In the genomic region with DNA sequence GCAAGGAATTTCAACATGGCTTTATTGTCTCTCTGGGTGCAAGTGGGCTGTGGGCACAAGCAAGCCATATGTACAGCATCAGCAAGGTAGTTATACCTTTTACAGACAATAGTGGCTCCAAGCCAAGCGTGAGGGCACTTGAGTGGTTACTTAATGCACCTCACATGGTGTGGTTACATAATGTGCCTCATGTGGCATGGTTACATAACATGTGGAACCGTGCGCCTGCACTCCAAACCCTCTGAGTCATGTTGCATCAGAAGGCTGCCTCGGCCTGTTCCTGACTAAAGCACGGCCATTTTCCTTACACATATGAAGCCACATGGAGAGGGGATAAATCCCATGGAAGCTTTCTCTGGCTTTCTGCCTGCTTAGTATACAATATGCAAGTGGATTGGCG, we compare ENCODE assay signal across 1 cellular context.
TF ChIP-seq lines count a peak whose summit lies in the region.

No MANE protein-coding gene starts in this region.

TF ChIP-seq in HepG2, 621 proteins besides CTCF, POLR2A, EP300 and RAD21 (continued from another document and continues in another):
- TF ChIP-seq, protein P1, sequence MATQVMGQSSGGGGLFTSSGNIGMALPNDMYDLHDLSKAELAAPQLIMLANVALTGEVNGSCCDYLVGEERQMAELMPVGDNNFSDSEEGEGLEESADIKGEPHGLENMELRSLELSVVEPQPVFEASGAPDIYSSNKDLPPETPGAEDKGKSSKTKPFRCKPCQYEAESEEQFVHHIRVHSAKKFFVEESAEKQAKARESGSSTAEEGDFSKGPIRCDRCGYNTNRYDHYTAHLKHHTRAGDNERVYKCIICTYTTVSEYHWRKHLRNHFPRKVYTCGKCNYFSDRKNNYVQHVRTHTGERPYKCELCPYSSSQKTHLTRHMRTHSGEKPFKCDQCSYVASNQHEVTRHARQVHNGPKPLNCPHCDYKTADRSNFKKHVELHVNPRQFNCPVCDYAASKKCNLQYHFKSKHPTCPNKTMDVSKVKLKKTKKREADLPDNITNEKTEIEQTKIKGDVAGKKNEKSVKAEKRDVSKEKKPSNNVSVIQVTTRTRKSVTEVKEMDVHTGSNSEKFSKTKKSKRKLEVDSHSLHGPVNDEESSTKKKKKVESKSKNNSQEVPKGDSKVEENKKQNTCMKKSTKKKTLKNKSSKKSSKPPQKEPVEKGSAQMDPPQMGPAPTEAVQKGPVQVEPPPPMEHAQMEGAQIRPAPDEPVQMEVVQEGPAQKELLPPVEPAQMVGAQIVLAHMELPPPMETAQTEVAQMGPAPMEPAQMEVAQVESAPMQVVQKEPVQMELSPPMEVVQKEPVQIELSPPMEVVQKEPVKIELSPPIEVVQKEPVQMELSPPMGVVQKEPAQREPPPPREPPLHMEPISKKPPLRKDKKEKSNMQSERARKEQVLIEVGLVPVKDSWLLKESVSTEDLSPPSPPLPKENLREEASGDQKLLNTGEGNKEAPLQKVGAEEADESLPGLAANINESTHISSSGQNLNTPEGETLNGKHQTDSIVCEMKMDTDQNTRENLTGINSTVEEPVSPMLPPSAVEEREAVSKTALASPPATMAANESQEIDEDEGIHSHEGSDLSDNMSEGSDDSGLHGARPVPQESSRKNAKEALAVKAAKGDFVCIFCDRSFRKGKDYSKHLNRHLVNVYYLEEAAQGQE (IDR thresholded peaks at IDR 0.05; ENCODE audit: borderline replicate concordance in 1 of 2, low read depth in 1 of 2, low read length in 2 of 2) = no peak
- TF ChIP-seq MEF2D (CRISPR knock-in tag; IDR thresholded peaks at IDR 0.05) (no peak), ATAD3A (CRISPR knock-in tag; IDR thresholded peaks at IDR 0.05) (no peak), SAP130 (CRISPR knock-in tag; IDR thresholded peaks at IDR 0.05; ENCODE audit: low read depth) (peak; percentile 39; the same call in 1 of the 2 replicates), HNRNPLL (IDR thresholded peaks at IDR 0.05; ENCODE audit: low read depth, low read length, poor library complexity, severe bottlenecking) (no peak), ZNF224 (CRISPR knock-in tag; IDR thresholded peaks at IDR 0.05) (no peak), KDM3A (CRISPR knock-in tag; IDR thresholded peaks at IDR 0.05; ENCODE audit: low read depth) (no peak), TP53 (CRISPR knock-in tag; conservative IDR thresholded peaks at IDR 0.05) (no peak), CEBPG (CRISPR knock-in tag; IDR thresholded peaks at IDR 0.05) (peak; percentile 83), ZNF232 (CRISPR knock-in tag; IDR thresholded peaks at IDR 0.05; ENCODE audit: borderline replicate concordance) (no peak), ZNF282 (IDR thresholded peaks at IDR 0.05; ENCODE audit: partially characterized antibody) (no peak), FOXJ3 (CRISPR knock-in tag; IDR thresholded peaks at IDR 0.05; ENCODE audit: borderline replicate concordance) (no peak), KAT8 (CRISPR knock-in tag; IDR thresholded peaks at IDR 0.05) (0 out of 2 replicates have a peak, but pooled peaks have one; percentile 25)
- TF ChIP-seq, protein P2, sequence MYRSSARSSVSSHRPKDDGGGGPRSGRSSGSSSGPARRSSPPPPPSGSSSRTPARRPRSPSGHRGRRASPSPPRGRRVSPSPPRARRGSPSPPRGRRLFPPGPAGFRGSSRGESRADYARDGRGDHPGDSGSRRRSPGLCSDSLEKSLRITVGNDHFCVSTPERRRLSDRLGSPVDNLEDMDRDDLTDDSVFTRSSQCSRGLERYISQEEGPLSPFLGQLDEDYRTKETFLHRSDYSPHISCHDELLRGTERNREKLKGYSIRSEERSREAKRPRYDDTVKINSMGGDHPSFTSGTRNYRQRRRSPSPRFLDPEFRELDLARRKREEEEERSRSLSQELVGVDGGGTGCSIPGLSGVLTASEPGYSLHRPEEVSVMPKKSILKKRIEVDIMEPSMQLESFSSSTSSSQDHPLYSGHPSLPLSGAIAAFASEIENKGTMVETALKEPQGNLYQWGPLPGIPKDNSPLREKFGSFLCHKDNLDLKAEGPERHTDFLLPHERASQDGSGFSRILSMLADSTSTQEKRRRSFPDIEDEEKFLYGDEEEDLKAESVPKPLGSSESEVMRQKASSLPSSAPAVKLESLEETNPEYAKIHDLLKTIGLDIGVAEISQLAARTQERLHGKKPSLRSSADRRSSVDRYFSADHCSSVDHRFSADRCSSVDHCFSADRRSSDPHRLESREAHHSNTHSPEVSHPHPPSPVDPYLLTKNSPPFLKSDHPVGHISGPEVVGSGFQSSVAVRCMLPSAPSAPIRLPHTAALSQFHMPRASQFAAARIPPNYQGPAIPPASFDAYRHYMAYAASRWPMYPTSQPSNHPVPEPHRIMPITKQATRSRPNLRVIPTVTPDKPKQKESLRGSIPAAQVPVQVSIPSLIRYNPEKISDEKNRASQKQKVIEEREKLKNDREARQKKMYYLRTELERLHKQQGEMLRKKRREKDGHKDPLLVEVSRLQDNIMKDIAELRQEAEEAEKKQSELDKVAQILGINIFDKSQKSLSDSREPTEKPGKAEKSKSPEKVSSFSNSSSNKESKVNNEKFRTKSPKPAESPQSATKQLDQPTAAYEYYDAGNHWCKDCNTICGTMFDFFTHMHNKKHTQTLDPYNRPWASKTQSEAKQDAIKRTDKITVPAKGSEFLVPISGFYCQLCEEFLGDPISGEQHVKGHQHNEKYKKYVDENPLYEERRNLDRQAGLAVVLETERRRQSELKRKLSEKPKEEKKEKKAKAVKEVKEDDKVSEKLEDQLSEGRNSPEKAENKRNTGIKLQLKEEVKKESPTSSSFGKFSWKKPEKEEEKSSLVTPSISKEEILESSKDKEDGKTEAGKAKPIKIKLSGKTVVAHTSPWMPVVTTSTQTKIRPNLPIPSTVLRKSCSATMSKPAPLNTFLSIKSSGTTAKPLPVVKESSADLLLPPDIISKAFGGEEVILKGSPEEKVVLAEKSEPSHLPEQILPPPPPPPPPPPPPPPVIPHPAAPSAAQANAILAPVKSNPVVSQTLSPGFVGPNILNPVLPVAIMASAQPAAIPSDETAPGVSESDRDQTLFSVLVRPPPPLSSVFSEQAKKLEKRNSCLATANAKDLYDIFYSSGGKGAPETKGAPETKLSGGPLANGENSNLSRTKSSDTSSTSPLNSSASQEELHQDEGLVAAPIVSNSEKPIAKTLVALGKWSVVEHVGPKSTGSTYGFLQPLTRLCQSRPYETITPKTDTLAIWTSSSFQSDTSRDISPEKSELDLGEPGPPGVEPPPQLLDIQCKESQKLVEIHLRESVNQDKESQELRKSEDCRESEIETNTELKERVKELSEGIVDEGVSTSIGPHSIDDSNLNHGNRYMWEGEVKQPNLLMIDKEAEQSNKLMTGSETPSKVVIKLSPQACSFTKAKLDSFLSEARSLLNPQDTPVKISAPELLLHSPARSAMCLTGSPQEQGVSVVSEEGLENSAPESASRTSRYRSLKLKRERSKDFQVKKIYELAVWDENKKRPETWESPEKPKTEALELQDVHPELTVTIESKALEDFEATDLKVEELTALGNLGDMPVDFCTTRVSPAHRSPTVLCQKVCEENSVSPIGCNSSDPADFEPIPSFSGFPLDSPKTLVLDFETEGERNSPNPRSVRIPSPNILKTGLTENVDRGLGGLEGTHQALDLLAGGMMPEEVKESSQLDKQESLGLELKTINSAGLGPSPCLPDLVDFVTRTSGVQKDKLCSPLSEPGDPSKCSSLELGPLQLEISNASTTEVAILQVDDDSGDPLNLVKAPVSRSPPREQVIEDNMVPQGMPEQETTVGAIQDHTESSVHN (CRISPR knock-in tag; IDR thresholded peaks at IDR 0.05) = no peak
- TF ChIP-seq, protein P3, sequence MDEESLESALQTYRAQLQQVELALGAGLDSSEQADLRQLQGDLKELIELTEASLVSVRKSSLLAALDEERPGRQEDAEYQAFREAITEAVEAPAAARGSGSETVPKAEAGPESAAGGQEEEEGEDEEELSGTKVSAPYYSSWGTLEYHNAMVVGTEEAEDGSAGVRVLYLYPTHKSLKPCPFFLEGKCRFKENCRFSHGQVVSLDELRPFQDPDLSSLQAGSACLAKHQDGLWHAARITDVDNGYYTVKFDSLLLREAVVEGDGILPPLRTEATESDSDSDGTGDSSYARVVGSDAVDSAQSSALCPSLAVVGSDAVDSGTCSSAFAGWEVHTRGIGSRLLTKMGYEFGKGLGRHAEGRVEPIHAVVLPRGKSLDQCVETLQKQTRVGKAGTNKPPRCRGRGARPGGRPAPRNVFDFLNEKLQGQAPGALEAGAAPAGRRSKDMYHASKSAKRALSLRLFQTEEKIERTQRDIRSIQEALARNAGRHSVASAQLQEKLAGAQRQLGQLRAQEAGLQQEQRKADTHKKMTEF (CRISPR knock-in tag; IDR thresholded peaks at IDR 0.05) = no peak; the same call in 1 of the 2 replicates
- TF ChIP-seq, protein P4, sequence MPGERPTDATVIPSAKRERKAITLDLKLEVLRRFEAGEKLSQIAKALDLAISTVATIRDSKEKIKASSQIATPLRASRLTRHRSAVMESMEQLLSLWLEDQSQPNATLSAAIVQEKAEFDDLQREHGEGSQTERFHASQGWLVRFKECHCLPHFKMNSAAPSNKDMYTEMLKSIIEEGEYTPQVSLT (CRISPR knock-in tag; IDR thresholded peaks at IDR 0.05; ENCODE audit: borderline replicate concordance, low read depth) = no peak
- TF ChIP-seq, protein P5, sequence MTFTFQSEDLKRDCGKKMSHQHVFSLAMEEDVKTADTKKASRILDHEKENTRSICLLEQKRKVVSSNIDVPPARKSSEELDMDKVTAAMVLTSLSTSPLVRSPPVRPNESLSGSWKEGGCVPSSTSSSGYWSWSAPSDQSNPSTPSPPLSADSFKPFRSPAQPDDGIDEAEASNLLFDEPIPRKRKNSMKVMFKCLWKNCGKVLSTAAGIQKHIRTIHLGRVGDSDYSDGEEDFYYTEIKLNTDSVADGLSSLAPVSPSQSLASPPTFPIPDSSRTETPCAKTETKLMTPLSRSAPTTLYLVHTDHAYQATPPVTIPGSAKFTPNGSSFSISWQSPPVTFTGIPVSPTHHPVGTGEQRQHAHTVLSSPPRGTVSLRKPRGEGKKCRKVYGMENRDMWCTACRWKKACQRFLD (CRISPR knock-in tag; IDR thresholded peaks at IDR 0.05; ENCODE audit: borderline replicate concordance) = no peak
- TF ChIP-seq, protein P6, sequence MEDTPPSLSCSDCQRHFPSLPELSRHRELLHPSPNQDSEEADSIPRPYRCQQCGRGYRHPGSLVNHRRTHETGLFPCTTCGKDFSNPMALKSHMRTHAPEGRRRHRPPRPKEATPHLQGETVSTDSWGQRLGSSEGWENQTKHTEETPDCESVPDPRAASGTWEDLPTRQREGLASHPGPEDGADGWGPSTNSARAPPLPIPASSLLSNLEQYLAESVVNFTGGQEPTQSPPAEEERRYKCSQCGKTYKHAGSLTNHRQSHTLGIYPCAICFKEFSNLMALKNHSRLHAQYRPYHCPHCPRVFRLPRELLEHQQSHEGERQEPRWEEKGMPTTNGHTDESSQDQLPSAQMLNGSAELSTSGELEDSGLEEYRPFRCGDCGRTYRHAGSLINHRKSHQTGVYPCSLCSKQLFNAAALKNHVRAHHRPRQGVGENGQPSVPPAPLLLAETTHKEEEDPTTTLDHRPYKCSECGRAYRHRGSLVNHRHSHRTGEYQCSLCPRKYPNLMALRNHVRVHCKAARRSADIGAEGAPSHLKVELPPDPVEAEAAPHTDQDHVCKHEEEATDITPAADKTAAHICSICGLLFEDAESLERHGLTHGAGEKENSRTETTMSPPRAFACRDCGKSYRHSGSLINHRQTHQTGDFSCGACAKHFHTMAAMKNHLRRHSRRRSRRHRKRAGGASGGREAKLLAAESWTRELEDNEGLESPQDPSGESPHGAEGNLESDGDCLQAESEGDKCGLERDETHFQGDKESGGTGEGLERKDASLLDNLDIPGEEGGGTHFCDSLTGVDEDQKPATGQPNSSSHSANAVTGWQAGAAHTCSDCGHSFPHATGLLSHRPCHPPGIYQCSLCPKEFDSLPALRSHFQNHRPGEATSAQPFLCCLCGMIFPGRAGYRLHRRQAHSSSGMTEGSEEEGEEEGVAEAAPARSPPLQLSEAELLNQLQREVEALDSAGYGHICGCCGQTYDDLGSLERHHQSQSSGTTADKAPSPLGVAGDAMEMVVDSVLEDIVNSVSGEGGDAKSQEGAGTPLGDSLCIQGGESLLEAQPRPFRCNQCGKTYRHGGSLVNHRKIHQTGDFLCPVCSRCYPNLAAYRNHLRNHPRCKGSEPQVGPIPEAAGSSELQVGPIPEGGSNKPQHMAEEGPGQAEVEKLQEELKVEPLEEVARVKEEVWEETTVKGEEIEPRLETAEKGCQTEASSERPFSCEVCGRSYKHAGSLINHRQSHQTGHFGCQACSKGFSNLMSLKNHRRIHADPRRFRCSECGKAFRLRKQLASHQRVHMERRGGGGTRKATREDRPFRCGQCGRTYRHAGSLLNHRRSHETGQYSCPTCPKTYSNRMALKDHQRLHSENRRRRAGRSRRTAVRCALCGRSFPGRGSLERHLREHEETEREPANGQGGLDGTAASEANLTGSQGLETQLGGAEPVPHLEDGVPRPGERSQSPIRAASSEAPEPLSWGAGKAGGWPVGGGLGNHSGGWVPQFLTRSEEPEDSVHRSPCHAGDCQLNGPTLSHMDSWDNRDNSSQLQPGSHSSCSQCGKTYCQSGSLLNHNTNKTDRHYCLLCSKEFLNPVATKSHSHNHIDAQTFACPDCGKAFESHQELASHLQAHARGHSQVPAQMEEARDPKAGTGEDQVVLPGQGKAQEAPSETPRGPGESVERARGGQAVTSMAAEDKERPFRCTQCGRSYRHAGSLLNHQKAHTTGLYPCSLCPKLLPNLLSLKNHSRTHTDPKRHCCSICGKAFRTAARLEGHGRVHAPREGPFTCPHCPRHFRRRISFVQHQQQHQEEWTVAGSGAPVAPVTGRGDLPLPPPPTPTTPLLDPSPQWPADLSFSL (CRISPR knock-in tag; IDR thresholded peaks at IDR 0.05) = no peak
- TF ChIP-seq, protein P7, sequence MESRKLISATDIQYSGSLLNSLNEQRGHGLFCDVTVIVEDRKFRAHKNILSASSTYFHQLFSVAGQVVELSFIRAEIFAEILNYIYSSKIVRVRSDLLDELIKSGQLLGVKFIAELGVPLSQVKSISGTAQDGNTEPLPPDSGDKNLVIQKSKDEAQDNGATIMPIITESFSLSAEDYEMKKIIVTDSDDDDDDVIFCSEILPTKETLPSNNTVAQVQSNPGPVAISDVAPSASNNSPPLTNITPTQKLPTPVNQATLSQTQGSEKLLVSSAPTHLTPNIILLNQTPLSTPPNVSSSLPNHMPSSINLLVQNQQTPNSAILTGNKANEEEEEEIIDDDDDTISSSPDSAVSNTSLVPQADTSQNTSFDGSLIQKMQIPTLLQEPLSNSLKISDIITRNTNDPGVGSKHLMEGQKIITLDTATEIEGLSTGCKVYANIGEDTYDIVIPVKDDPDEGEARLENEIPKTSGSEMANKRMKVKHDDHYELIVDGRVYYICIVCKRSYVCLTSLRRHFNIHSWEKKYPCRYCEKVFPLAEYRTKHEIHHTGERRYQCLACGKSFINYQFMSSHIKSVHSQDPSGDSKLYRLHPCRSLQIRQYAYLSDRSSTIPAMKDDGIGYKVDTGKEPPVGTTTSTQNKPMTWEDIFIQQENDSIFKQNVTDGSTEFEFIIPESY (CRISPR knock-in tag; IDR thresholded peaks at IDR 0.05) = peak; percentile 46; the same call in 1 of the 2 replicates
